In the genomic region with DNA sequence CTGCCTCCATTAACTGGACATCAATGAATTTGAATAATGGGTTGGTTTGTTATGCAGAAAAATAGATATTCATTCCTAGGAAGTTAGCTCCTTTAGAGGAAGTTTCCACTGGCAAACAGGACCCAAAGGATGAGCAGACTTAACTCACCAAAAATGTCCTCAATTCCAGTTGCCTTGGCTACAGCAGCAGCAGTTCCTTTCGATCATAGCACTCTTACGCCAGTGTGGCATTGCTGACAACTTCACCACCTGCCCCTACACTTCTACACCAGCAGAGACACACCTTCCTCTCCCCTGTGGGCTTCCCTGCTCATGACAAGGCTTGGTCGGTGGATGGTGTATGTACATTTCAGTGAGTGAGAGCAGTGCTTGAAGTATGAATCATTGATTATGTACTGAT, we compare ENCODE assay signal across 23 cellular contexts.
A peak's percentile ranks its signal among the peaks of the same experiment; 100 is the strongest.
DNase-seq lines count a peak whose midpoint lies in the region; ATAC-seq, FAIRE-seq and TF ChIP-seq lines count a peak whose summit lies in the region.
"Had no signal": no experiment of that assay in that cellular context is flagged by ENCODE, and none has a peak within 500 bp of the region (broad histone marks: within the 10 kb centered on the region; RNA-seq: fewer than 3 reads in every experiment).

No MANE protein-coding gene starts in this region.

- H3K4me1 ChIP-seq in OCI-LY3 (ENCODE audit: low read length): peaks cover 24% of the 10 kb centered on the region
- no peaks in the 10 kb centered on the region for H3K4me1 ChIP-seq in pancreas

- H2AFZ ChIP-seq in OCI-LY3 (ENCODE audit: low read depth, low read length): no peak overlapping the region
- H2AFZ ChIP-seq: PC-9 had no signal

- peaks cover 73% of the 10 kb centered on the region for H3K4me1 Mint-ChIP-seq in nephron
- H3K4me1 Mint-ChIP-seq: IgD-negative memory B cell had no signal

- peak overlapping the region in 1 of 3 experiments; percentile 10 for H3K4me3 Mint-ChIP-seq in nephron

- H3K4me3 ChIP-seq in OCI-LY3 (ENCODE audit: low read length): no peak overlapping the region
- no peak overlapping the region for H3K4me3 ChIP-seq in dorsolateral prefrontal cortex
- no peak overlapping the region for H3K4me3 ChIP-seq in pancreas
- H3K4me3 ChIP-seq: PC-9 had no signal

- 77 to 83% methylated on average over 3 of the region's 3 CpGs for WGBS in pancreas, 2 donors

- intact Hi-C loops in dorsolateral prefrontal cortex (cut with DNase I) (loop anchor here in 1 of 2 donors (10.0 kb wide), 1 partner anchor 362 kb away; no protein-coding TSS in a partner anchor), pancreas (cut with DNase I) (no loop called here)

- peak overlapping the region; percentile 97; the same call in 1 of the 2 replicates for H3K4me2 ChIP-seq in OCI-LY3 (ENCODE audit: low read length)
- H3K4me2 ChIP-seq: PC-9 had no signal

- H4K20me1 ChIP-seq in OCI-LY3 (ENCODE audit: insufficient read depth, low read length): no peaks in the 10 kb centered on the region

- ATAC-seq in pancreas (no peak), HG03045 (IDR thresholded peaks at IDR 0.05; ENCODE audit: unreplicated experiment) (no peak)
- ATAC-seq: SK-N-SH treated with all-trans-retinoic acid at 6 μM for 48 hours had no signal

- H3K27me3 ChIP-seq in OCI-LY3 (ENCODE audit: low read depth, low read length) (no peaks in the 10 kb centered on the region; the same call in 1 of the 2 replicates), dorsolateral prefrontal cortex (no peaks in the 10 kb centered on the region), pancreas (no peaks in the 10 kb centered on the region)

- no peaks in the 10 kb centered on the region for H3K9me3 Mint-ChIP-seq in nephron
- H3K9me3 Mint-ChIP-seq: IgD-negative memory B cell had no signal

- TF ChIP-seq CTCF in OCI-LY3 (IDR thresholded peaks at IDR 0.05; ENCODE audit: low read depth, low read length) (no peak), dorsolateral prefrontal cortex (IDR thresholded peaks at IDR 0.05 in 54 of 56, conservative IDR thresholded peaks at IDR 0.05 in 2 of 56; ENCODE audit: low read depth in 1 of 56, partially characterized antibody in 56 of 56) (no peak), nephron (IDR thresholded peaks at IDR 0.05; ENCODE audit: unreplicated experiment in 3 of 3) (no peak), pancreas (IDR thresholded peaks at IDR 0.05) (no peak)

- no peaks in the 10 kb centered on the region for H3K36me3 Mint-ChIP-seq in nephron (ENCODE audit: low read depth)

- DNase-seq in dorsolateral prefrontal cortex (no peak), pancreas (no peak), occipital lobe (lab: John Stamatoyannopoulos, UW) (no peak)
- DNase-seq: ACHN, DMS79, Karpas-422, MM.1S, NCI-H1092, NCI-H2081, NCI-H510A treated with DMSO at 0.1 percent for 48 hours, PC-9, SIG-M5 had no signal

- peaks cover 18% of the 10 kb centered on the region for H3K27me3 Mint-ChIP-seq in nephron (ENCODE audit: low read depth)

- no peaks in the 10 kb centered on the region for H3K79me2 ChIP-seq in OCI-LY3 (ENCODE audit: low read length)

- FAIRE-seq in pancreas (lab: Jason Lieb, UNC): no peak
- FAIRE-seq: D721Med, H54, HTR-8/SVneo had no signal

- no peaks in the 10 kb centered on the region for H3K36me3 ChIP-seq in OCI-LY3 (replicated peaks; ENCODE audit: low read depth, low read length)
- H3K36me3 ChIP-seq in pancreas: no peaks in the 10 kb centered on the region

- peak overlapping the region; percentile 93 to 95 (median 93) for H3K27ac Mint-ChIP-seq in nephron
- H3K27ac Mint-ChIP-seq: IgD-negative memory B cell had no signal

- H3K9me3 ChIP-seq in OCI-LY3 (ENCODE audit: insufficient read depth, low read length): no peaks in the 10 kb centered on the region
- H3K9me3 ChIP-seq in pancreas: no peaks in the 10 kb centered on the region

- no peak overlapping the region for H3K9ac ChIP-seq in OCI-LY3 (ENCODE audit: low read length)

- H3K27ac ChIP-seq in OCI-LY3 (ENCODE audit: low read length) (no peak overlapping the region), dorsolateral prefrontal cortex (peak overlapping the region in 57 of 59 donors; percentile 3 to 93 (median 79)), temporal lobe (ENCODE audit: low read depth, low read length) (peak overlapping the region; percentile 92), pancreas (no peak overlapping the region)
- H3K27ac ChIP-seq: C4-2B, PC-9, RWPE1 had no signal

Comparison
In these comparisons a context has a peak if more than half of its experiments do, and no peak if none do; other contexts are left out.
1. H3K27ac ChIP-seq: peak in dorsolateral prefrontal cortex (57 of 59) and temporal lobe (single experiment); none in OCI-LY3 (single experiment) and pancreas (0 of 4).